ENCODE assay signal across 16 cellular contexts in the genomic region with DNA sequence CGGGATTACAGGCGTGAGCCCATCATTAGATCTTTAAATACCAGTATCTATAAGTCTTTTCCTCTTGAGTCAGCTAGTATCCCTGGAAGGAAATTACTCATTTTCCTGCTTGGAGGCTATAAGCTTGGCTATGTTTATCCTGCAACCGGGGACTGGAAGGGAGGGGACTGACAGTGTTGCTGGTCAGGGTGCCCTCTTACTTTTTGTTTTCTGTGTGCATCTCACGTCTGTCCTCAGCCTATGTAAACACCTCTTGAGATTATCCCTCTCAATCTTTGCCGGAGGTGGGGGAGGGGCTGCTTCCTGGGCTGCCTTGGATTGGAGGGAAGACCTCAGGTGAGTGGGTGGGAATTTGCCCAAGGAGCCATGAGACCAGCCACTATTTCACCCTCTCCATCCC. TPM values are rescaled to one million over a fixed set of nuclear protein-coding genes. Genes with fewer than 3 reads are reported as not detected.
DNase-seq lines count a peak whose midpoint lies in the region; ATAC-seq and TF ChIP-seq lines count a peak whose summit lies in the region.
"Had no signal": no experiment of that assay in that cellular context is flagged by ENCODE, and none has a peak within 500 bp of the region (broad histone marks: within the 10 kb centered on the region; RNA-seq: fewer than 3 reads in every experiment).

No MANE protein-coding gene starts in this region.

- no peak for TF ChIP-seq EP300 in esophagus muscularis mucosa (IDR thresholded peaks at IDR 0.05)

- TF ChIP-seq POLR2A in esophagus muscularis mucosa (IDR thresholded peaks at IDR 0.05; ENCODE audit: low read depth): no peak

- H3K4me3 Mint-ChIP-seq in activated CD4-positive, alpha-beta T cell treated with anti-CD3 and anti-CD28 coated beads for 36 hours: no peak overlapping the region
- H3K4me3 Mint-ChIP-seq: CD14-positive monocyte, nephron progenitor cell had no signal

- no peaks in the 10 kb centered on the region for H3K27me3 Mint-ChIP-seq in activated CD4-positive, alpha-beta T cell treated with anti-CD3 and anti-CD28 coated beads for 36 hours

- no peak overlapping the region for H3K4ac ChIP-seq in trophoblast cell (ENCODE audit: low read depth, low read length)

- no peak overlapping the region for H2BK12ac ChIP-seq in trophoblast cell (ENCODE audit: low read length)

- H3K18ac ChIP-seq in trophoblast cell (ENCODE audit: low read length): no peak overlapping the region

- H3K9me3 ChIP-seq in esophagus muscularis mucosa (no peaks in the 10 kb centered on the region), trophoblast cell (ENCODE audit: insufficient read depth, low read depth, low read length) (peaks cover 5% of the 10 kb centered on the region)
- H3K9me3 ChIP-seq: suprapubic skin had no signal

- POLR2A ChIA-PET in activated CD4-positive, alpha-beta T cell treated with anti-CD3 and anti-CD28 coated beads for 36 hours (lab: Charles Lee): no interaction called here

- H3K27me3 ChIP-seq in esophagus muscularis mucosa (no peaks in the 10 kb centered on the region), trophoblast cell (ENCODE audit: insufficient read depth, low read length) (no peaks in the 10 kb centered on the region)
- H3K27me3 ChIP-seq: suprapubic skin had no signal

- H3K4me2 ChIP-seq in trophoblast cell (ENCODE audit: low read length): no peak overlapping the region

- DNase-seq in ELR (ENCODE audit: low read depth) (peak; percentile 92), NCI-H226 (peak; percentile 32), esophagus muscularis mucosa (ENCODE audit: extremely low spot score) (no peak), trophoblast cell (peak; percentile 25 to 51), NCI-H1436 (lab: John Stamatoyannopoulos, UW) (no peak)
- no peak for DNase-seq in activated CD4-positive, alpha-beta T cell treated with anti-CD3 and anti-CD28 coated beads for 36 hours
- DNase-seq: activated CD4-positive, alpha-beta T cell treated with anti-CD3 and anti-CD28 coated beads, Interleukin-2, amount 50 U/mL, for 48 hours; activated naive CD4-positive, alpha-beta T cell; GOT3; NCI-H69; nephron progenitor cell had no signal

- H3K36me3 ChIP-seq in esophagus muscularis mucosa (peaks cover 0 to 62% (median 30%) of the 10 kb centered on the region in 4 donors), trophoblast cell (ENCODE audit: control insufficient read depth in 1 of 2, insufficient read depth in 2 of 2, low read length in 2 of 2) (peaks cover 37 to 53% of the 10 kb centered on the region in 2 experiments)

- peaks cover 53 to 100% (median 88%) of the 10 kb centered on the region in 4 donors for H3K4me1 ChIP-seq in esophagus muscularis mucosa
- H3K4me1 ChIP-seq in trophoblast cell (ENCODE audit: control insufficient read depth in 1 of 2, insufficient read depth in 2 of 2, low read length in 2 of 2): peaks cover 0 to 3% of the 10 kb centered on the region in 2 experiments

- H4K8ac ChIP-seq in trophoblast cell (ENCODE audit: low read depth, low read length): no peak overlapping the region

- WGBS in esophagus muscularis mucosa: 67% methylated on average over 5 of the region's 5 CpGs
- no CpG with 5 or more reads among the region's 5 CpGs for WGBS in trophoblast cell (ENCODE audit: extremely low coverage, insufficient coverage, insufficient read length)

- H2AK5ac ChIP-seq in trophoblast cell (ENCODE audit: low read length): no peak overlapping the region

- H4K91ac ChIP-seq in trophoblast cell (ENCODE audit: low read depth, low read length): no peak overlapping the region

- intact Hi-C loops in esophagus muscularis mucosa (cut with DNase I): no loop called here
- intact Hi-C loops in activated CD4-positive, alpha-beta T cell treated with anti-CD3 and anti-CD28 coated beads for 36 hours (cut with DNase I, micrococcal nuclease): no loop called here

- H3K14ac ChIP-seq in trophoblast cell (ENCODE audit: low read length): no peak overlapping the region

- H3K79me1 ChIP-seq in trophoblast cell (ENCODE audit: low read length): no peaks in the 10 kb centered on the region

- no peaks in the 10 kb centered on the region for H3K79me2 ChIP-seq in trophoblast cell (ENCODE audit: control insufficient read depth, insufficient read depth, low read length, poor library complexity)

- H3K27ac ChIP-seq in esophagus muscularis mucosa (replicated peaks in 1 of 4) (peak overlapping the region; percentile 65 to 75 (median 73)), trophoblast cell (ENCODE audit: low read depth, low read length) (no peak overlapping the region)
- H3K27ac ChIP-seq: suprapubic skin had no signal

- H2BK5ac ChIP-seq in trophoblast cell (ENCODE audit: low read depth, low read length, poor library complexity): no peak overlapping the region

- no peak overlapping the region for H3K4me3 ChIP-seq in esophagus muscularis mucosa
- no peak overlapping the region for H3K4me3 ChIP-seq in trophoblast cell (ENCODE audit: low read depth, low read length)
- H3K4me3 ChIP-seq: suprapubic skin had no signal

- H2BK120ac ChIP-seq in trophoblast cell (ENCODE audit: insufficient read depth, low read length, poor library complexity): no peak overlapping the region

- H3K23ac ChIP-seq in trophoblast cell (ENCODE audit: low read length): no peak overlapping the region

- no peak for ATAC-seq in activated CD4-positive, alpha-beta T cell treated with anti-CD3 and anti-CD28 coated beads for 36 hours
- ATAC-seq in HG03460 (IDR thresholded peaks at IDR 0.05; ENCODE audit: unreplicated experiment) (no peak), GM18498 (IDR thresholded peaks at IDR 0.05; ENCODE audit: unreplicated experiment) (no peak)

- no peak overlapping the region for H4K12ac ChIP-seq in trophoblast cell (ENCODE audit: low read depth, low read length)

- CTCF ChIA-PET in activated CD4-positive, alpha-beta T cell treated with anti-CD3 and anti-CD28 coated beads for 36 hours (lab: Charles Lee): interaction anchor here (1.0 to 1.1 kb wide), 2 partner anchors 14 to 23 kb away, joined by 4 read pairs; no protein-coding TSS in a partner anchor

- H3K27ac Mint-ChIP-seq in activated CD4-positive, alpha-beta T cell treated with anti-CD3 and anti-CD28 coated beads for 36 hours: no peak overlapping the region

- peaks cover 46% of the 10 kb centered on the region for H3K36me3 Mint-ChIP-seq in activated CD4-positive, alpha-beta T cell treated with anti-CD3 and anti-CD28 coated beads for 36 hours (ENCODE audit: low read depth)

- H3K4me1 Mint-ChIP-seq in activated CD4-positive, alpha-beta T cell treated with anti-CD3 and anti-CD28 coated beads for 36 hours: peaks cover 15% of the 10 kb centered on the region

- no peak overlapping the region for H3K9ac ChIP-seq in trophoblast cell (ENCODE audit: low read length)

- no peaks in the 10 kb centered on the region for H3K9me3 Mint-ChIP-seq in activated CD4-positive, alpha-beta T cell treated with anti-CD3 and anti-CD28 coated beads for 36 hours (ENCODE audit: low read depth)
- H3K9me3 Mint-ChIP-seq: CD14-positive monocyte, nephron progenitor cell had no signal

- no peak for TF ChIP-seq CTCF in esophagus muscularis mucosa (IDR thresholded peaks at IDR 0.05)

- H2AFZ ChIP-seq in trophoblast cell (ENCODE audit: insufficient read depth, low read length, poor library complexity): no peak overlapping the region

RNA-seq across cellular contexts. Expression of gene HTT, which starts 37.0 kb away (rescaled TPM):
- 10 to 100 TPM; 30.2 to 65.7 (median 49.3) TPM for total RNA-seq in esophagus muscularis mucosa
- polyA plus RNA-seq in trophoblast cell (2013): 27.4 and 27.8 TPM in 2 replicates
- 100 to 1,000 TPM in 1 of 2 experiments, 10 to 100 TPM in 1; 80.1 to 127 TPM for total RNA-seq in activated CD4-positive, alpha-beta T cell treated with anti-CD3 and anti-CD28 coated beads for 36 hours

RNA-seq across cellular contexts. Expression of gene HTT-AS, which starts 37.1 kb away (rescaled TPM):
- total RNA-seq in esophagus muscularis mucosa: not detected
- not detected in 2 replicates for polyA plus RNA-seq in trophoblast cell (2013)
- total RNA-seq in activated CD4-positive, alpha-beta T cell treated with anti-CD3 and anti-CD28 coated beads for 36 hours: not detected
- total RNA-seq: dermis microvascular lymphatic vessel endothelial cell, suprapubic skin had no signal
- polyA plus RNA-seq: CD14-positive monocyte had no signal

Comparison
In these comparisons a context has a peak if more than half of its experiments do, and no peak if none do; other contexts are left out.
1. DNase-seq: peak in ELR (single experiment), NCI-H226 (single experiment) and trophoblast cell (2 of 2); none in esophagus muscularis mucosa (single experiment), activated CD4-positive, alpha-beta T cell treated with anti-CD3 and anti-CD28 coated beads for 36 hours (single experiment) and NCI-H1436 (single experiment).